ENCODE assay signal across 8 cellular contexts in the genomic region with DNA sequence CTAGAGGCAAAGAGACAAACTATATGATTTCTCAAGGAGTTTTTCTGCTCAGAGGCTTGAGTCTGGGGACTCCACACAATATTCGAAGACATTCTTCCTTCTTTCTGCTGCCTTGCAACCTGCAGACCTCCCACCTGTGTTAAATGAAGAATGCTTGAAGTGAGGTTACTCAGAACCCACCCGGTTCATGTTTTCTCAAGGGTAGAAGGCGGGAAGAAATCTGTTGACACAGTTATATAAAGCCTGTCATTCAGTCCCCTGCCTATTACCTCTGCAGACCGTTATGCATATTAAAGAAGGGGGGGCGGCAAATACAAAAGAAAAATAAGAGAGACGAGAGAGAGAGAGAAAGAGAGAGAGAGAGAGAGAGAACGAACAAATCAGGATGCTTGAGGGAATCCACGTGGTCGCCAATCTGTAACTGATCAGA. TPM values are rescaled to one million over a fixed set of nuclear protein-coding genes. Genes with fewer than 3 reads are reported as not detected.
DNase-seq lines count a peak whose midpoint lies in the region; ATAC-seq and TF ChIP-seq lines count a peak whose summit lies in the region.

No MANE protein-coding gene starts in this region.

- H3K27me3 ChIP-seq in heart left ventricle: no peaks in the 10 kb centered on the region

- H3K27ac ChIP-seq in heart left ventricle (no peak overlapping the region), substantia nigra (ENCODE audit: low read depth, low read length, poor library complexity, severe bottlenecking) (peak overlapping the region; percentile 84)

- H3K4me3 Mint-ChIP-seq in activated B cell treated with CpG ODN at 0.5 μM for 24 hours: peak overlapping the region; percentile 93

- H3K36me3 ChIP-seq in heart left ventricle: no peaks in the 10 kb centered on the region

- H3K9me3 Mint-ChIP-seq in activated B cell treated with CpG ODN at 0.5 μM for 24 hours: no peaks in the 10 kb centered on the region

- H3K4me3 ChIP-seq in heart left ventricle: peak overlapping the region in 10 of 12 donors; percentile 91 to 99 (median 96)
- peak overlapping the region; percentile 78 for H3K4me3 ChIP-seq in iPS-11a (ENCODE audit: low read depth, low read length)

- WGBS in heart left ventricle, 4 donors: 8 to 11% (median 10%) methylated on average over 9 of the region's 9 CpGs

- TF ChIP-seq POLR2A in heart left ventricle (IDR thresholded peaks at IDR 0.05): no peak

- H3K9me3 ChIP-seq in heart left ventricle: no peaks in the 10 kb centered on the region

- TF ChIP-seq CTCF in heart left ventricle (IDR thresholded peaks at IDR 0.05) (no peak), activated B cell treated with CpG ODN at 0.5 μM for 24 hours (IDR thresholded peaks at IDR 0.05) (no peak)

- H3K4me1 Mint-ChIP-seq in activated B cell treated with CpG ODN at 0.5 μM for 24 hours: peaks cover 19% of the 10 kb centered on the region

- H3K36me3 Mint-ChIP-seq in activated B cell treated with CpG ODN at 0.5 μM for 24 hours (ENCODE audit: low read depth): peaks cover 14% of the 10 kb centered on the region

- H3K4me1 ChIP-seq in heart left ventricle: peaks cover 0 to 38% (median 18%) of the 10 kb centered on the region in 12 donors

- POLR2A ChIA-PET in activated B cell treated with CpG ODN at 0.5 μM for 24 hours (lab: Charles Lee): interaction anchor here (0.7 to 3.0 kb wide), 3 partner anchors 10 to 32 kb away, joined by 4 to 30 read pairs (median 16); a partner anchor contains a TSS

- CTCF ChIA-PET in activated B cell treated with CpG ODN at 0.5 μM for 24 hours (lab: Charles Lee): interaction anchor here (0.5 to 0.9 kb wide), 3 partner anchors 9 to 66 kb away, joined by 3 read pairs; no protein-coding TSS in a partner anchor

- H3K27me3 Mint-ChIP-seq in activated B cell treated with CpG ODN at 0.5 μM for 24 hours: no peaks in the 10 kb centered on the region

- ATAC-seq in heart left ventricle: no peak
- no peak for ATAC-seq in left ventricle myocardium superior
- ATAC-seq in activated B cell treated with CpG ODN at 0.5 μM for 24 hours (ENCODE audit: low read depth): no peak
- no peak for ATAC-seq in HG02970 (IDR thresholded peaks at IDR 0.05; ENCODE audit: low FRiP score, unreplicated experiment)
- no peak for ATAC-seq in HG02623 (IDR thresholded peaks at IDR 0.05; ENCODE audit: unreplicated experiment)

- peak overlapping the region; percentile 59 for H3K27ac Mint-ChIP-seq in activated B cell treated with CpG ODN at 0.5 μM for 24 hours

- DNase-seq in heart left ventricle (no peak), left ventricle myocardium superior (no peak), activated B cell treated with CpG ODN at 0.5 μM for 24 hours (no peak), substantia nigra (lab: John Stamatoyannopoulos, UW) (peak in 1 of 49 donors; percentile 35), COLO829 (ENCODE audit: low spot score) (no peak)

- intact Hi-C loops in heart left ventricle (cut with DNase I) (loop anchor here in 3 of 10 donors (2.0 to 10.0 kb wide), 2 partner anchors 33 to 51 kb away; a partner anchor contains a TSS), left ventricle myocardium superior (cut with micrococcal nuclease) (no loop called here), activated B cell treated with CpG ODN at 0.5 μM for 24 hours (cut with micrococcal nuclease) (loop anchor here (1.0 to 10.0 kb wide), 2 partner anchors 54 to 1199 kb away; a partner anchor contains a TSS)

RNA-seq across cellular contexts. Expression of a gene that starts 2.2 kb away (rescaled TPM):
- total RNA-seq in heart left ventricle (100 to 1,000 TPM in 1 of 9 donors, 10 to 100 TPM in 8; 16.5 to 117 (median 41.5) TPM), left ventricle myocardium superior (21.1 TPM), activated B cell treated with CpG ODN at 0.5 μM for 24 hours (104 and 117 TPM in 2 replicates)
- polyA plus RNA-seq in heart left ventricle: 10 to 100 TPM in 1 of 2 donors, 1 to 10 TPM in 1; 9.9 to 17.6 TPM

RNA-seq across cellular contexts. Expression of a gene that starts 32.7 kb away (rescaled TPM):
- 100 to 1,000 TPM in 8 of 9 donors, 10 to 100 TPM in 1; 96.4 to 702 (median 559) TPM for total RNA-seq in heart left ventricle
- 100 to 1,000 TPM; 299 to 843 TPM for polyA plus RNA-seq in heart left ventricle
- total RNA-seq in left ventricle myocardium superior: 756 TPM
- total RNA-seq in activated B cell treated with CpG ODN at 0.5 μM for 24 hours: 199 and 230 TPM in 2 replicates
